8 cellular contexts compared by ENCODE assay signal in the genomic region with DNA sequence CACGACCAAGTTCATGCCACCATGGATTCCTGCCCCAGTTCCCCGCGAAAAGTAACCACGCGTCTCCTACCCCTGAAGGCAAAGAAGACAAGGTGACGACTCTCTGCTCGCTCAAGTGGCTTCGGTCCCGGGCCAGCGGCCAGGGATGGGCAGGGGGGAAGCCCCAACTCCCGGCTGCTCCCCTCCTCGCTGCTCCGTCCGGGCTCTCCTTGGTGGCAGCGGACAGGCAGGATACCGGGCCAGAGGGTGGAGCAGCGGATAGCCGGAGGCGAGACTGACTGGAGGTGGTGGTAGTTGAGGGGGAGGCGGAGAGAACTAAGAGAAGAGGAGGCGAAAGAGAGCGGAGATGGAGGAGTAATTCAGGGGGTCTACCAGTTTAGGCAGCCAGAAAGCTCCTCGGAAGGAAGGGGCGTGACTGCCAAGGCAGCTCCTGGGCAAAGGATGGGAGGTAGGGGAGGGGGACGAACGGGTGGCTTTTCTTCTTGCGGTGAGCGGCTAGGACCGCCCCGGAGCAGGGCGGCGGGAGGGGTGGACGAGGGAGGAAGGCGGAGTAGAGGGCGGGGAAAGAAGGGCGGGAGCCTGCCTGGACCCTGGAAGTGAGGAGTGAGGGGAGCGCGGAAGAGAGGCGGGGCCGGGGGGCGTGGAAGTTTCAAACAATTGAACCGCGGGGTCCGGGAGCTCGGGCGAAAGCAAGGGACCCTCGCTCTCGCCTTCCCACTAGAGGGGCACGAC. TPM values are rescaled to one million over a fixed set of nuclear protein-coding genes. Genes with fewer than 3 reads are reported as not detected.
DNase-seq lines count a peak whose midpoint lies in the region; ATAC-seq and TF ChIP-seq lines count a peak whose summit lies in the region.

A gene with protein sequence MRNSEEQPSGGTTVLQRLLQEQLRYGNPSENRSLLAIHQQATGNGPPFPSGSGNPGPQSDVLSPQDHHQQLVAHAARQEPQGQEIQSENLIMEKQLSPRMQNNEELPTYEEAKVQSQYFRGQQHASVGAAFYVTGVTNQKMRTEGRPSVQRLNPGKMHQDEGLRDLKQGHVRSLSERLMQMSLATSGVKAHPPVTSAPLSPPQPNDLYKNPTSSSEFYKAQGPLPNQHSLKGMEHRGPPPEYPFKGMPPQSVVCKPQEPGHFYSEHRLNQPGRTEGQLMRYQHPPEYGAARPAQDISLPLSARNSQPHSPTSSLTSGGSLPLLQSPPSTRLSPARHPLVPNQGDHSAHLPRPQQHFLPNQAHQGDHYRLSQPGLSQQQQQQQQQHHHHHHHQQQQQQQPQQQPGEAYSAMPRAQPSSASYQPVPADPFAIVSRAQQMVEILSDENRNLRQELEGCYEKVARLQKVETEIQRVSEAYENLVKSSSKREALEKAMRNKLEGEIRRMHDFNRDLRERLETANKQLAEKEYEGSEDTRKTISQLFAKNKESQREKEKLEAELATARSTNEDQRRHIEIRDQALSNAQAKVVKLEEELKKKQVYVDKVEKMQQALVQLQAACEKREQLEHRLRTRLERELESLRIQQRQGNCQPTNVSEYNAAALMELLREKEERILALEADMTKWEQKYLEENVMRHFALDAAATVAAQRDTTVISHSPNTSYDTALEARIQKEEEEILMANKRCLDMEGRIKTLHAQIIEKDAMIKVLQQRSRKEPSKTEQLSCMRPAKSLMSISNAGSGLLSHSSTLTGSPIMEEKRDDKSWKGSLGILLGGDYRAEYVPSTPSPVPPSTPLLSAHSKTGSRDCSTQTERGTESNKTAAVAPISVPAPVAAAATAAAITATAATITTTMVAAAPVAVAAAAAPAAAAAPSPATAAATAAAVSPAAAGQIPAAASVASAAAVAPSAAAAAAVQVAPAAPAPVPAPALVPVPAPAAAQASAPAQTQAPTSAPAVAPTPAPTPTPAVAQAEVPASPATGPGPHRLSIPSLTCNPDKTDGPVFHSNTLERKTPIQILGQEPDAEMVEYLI (minus strand): TSS at position 450 of the 732 bp plus-strand sequence. CDS start 17,705 bp downstream, outside the sequence.

- H3K9me3 ChIP-seq in esophagus squamous epithelium (no peaks in the 10 kb centered on the region), muscle layer of colon (ENCODE audit: low read length) (no peaks in the 10 kb centered on the region)

- peak within 1 kb of the TSS; percentile 37 for H3K9ac ChIP-seq in muscle layer of colon (ENCODE audit: low read length)

- TF ChIP-seq CTCF in esophagus squamous epithelium (IDR thresholded peaks at IDR 0.05) = no peak

- peak within 1 kb of the TSS; percentile 55 to 74 (median 66) for H3K4me3 ChIP-seq in esophagus squamous epithelium
- H3K4me3 ChIP-seq in muscle layer of colon (ENCODE audit: low read depth in 1 of 2, low read length in 2 of 2) = peak within 1 kb of the TSS; percentile 67 to 73

- peak; percentile 10 to 26 for DNase-seq in AML-193 (lab: John Stamatoyannopoulos, UW)
- peak; percentile 54 for DNase-seq in NOMO-1 treated with DMSO at 0.1 percent for 48 hours (lab: John Stamatoyannopoulos, UW; ENCODE audit: unreplicated experiment)
- DNase-seq in activated T-cell treated with anti-CD3 and anti-CD28 coated beads, Interleukin-2, amount 50 U/mL, for 24 hours = peak; percentile 70
- no peak for DNase-seq in esophagus squamous epithelium (lab: John Stamatoyannopoulos, UW)
- DNase-seq in stimulated activated CD8-positive, alpha-beta memory T cell treated with anti-CD3 and anti-CD28 coated beads, Interleukin-7, amount 100 ng/mL, for 4 hours (ENCODE audit: low read depth in 2 of 2) = peak; percentile 17 to 54

- H3K27me3 ChIP-seq in esophagus squamous epithelium (peaks cover 0 to 5% (median 0%) of the 10 kb centered on the region in 4 donors), muscle layer of colon (ENCODE audit: control insufficient read depth in 1 of 2, insufficient read depth in 2 of 2, low read length in 2 of 2) (peaks cover 7% of the 10 kb centered on the region in 2 donors)

- no peaks in the 10 kb centered on the region for H3K9me3 Mint-ChIP-seq in activated T-cell treated with anti-CD3 and anti-CD28 coated beads, Interleukin-2, amount 50 U/mL, for 24 hours

- peaks cover 64% of the 10 kb centered on the region for H3K27me3 Mint-ChIP-seq in activated T-cell treated with anti-CD3 and anti-CD28 coated beads, Interleukin-2, amount 50 U/mL, for 24 hours

- H3K4me3 Mint-ChIP-seq in activated T-cell treated with anti-CD3 and anti-CD28 coated beads, Interleukin-2, amount 50 U/mL, for 24 hours = peak within 1 kb of the TSS; percentile 86

- H3K27ac ChIP-seq in esophagus squamous epithelium (peak within 1 kb of the TSS; percentile 73 to 84 (median 78)), muscle layer of colon (ENCODE audit: low read depth, low read length) (peak within 1 kb of the TSS; percentile 56)

- H3K4me1 Mint-ChIP-seq in activated T-cell treated with anti-CD3 and anti-CD28 coated beads, Interleukin-2, amount 50 U/mL, for 24 hours (ENCODE audit: low read depth) = peaks cover 19% of the 10 kb centered on the region

- H3K36me3 ChIP-seq in esophagus squamous epithelium (no peaks in the 10 kb centered on the region), muscle layer of colon (ENCODE audit: insufficient read depth, low read length) (no peaks in the 10 kb centered on the region)

- H3K27ac Mint-ChIP-seq in activated T-cell treated with anti-CD3 and anti-CD28 coated beads, Interleukin-2, amount 50 U/mL, for 24 hours = peak within 1 kb of the TSS; percentile 75

- peak in 1 of 4 donors; percentile 10 for TF ChIP-seq POLR2A in esophagus squamous epithelium (IDR thresholded peaks at IDR 0.05)

- peaks cover 3% of the 10 kb centered on the region for H3K36me3 Mint-ChIP-seq in activated T-cell treated with anti-CD3 and anti-CD28 coated beads, Interleukin-2, amount 50 U/mL, for 24 hours (ENCODE audit: low read depth)

- ATAC-seq in GM19324 (IDR thresholded peaks at IDR 0.05; ENCODE audit: low FRiP score, unreplicated experiment) = peak; percentile 72
- ATAC-seq in HG03442 (IDR thresholded peaks at IDR 0.05; ENCODE audit: unreplicated experiment) = peak; percentile 60

- H3K4me1 ChIP-seq in esophagus squamous epithelium (peaks cover 0 to 4% (median 0%) of the 10 kb centered on the region in 3 donors), muscle layer of colon (ENCODE audit: insufficient read depth, low read length) (no peaks in the 10 kb centered on the region)

- WGBS in esophagus squamous epithelium, 2 donors = 0 to 37% methylated on average over 8 to 39 of the region's 49 CpGs

- intact Hi-C loops in esophagus squamous epithelium (cut with DNase I) = no loop called here

RNA-seq across cellular contexts. Expression of the gene that starts here (rescaled TPM):
- 1 to 10 TPM; 2.5 to 9.3 (median 7.1) TPM for total RNA-seq in esophagus squamous epithelium
